8 cellular contexts compared by ENCODE assay signal in genomic region chr1:41673355-41673754, GRCh38.
DNase-seq lines count a peak whose midpoint lies in the region; ATAC-seq lines count a peak whose summit lies in the region.

No MANE protein-coding gene starts in this region.

- peaks cover 74% of the 10 kb centered on the region for H3K4me1 ChIP-seq in CD4-positive, CD25-positive, alpha-beta regulatory T cell (ENCODE audit: control insufficient read depth, insufficient read depth, low read length, poor library complexity, severe bottlenecking)
- peaks cover 62% of the 10 kb centered on the region for H3K4me1 ChIP-seq in SJCRH30
- H3K4me1 ChIP-seq in effector memory CD4-positive, alpha-beta T cell (ENCODE audit: control insufficient read depth, insufficient read depth, low read length, poor library complexity, severe bottlenecking) = peaks cover 52% of the 10 kb centered on the region

- no peaks in the 10 kb centered on the region for H3K9me3 Mint-ChIP-seq in CD4-positive, CD25-positive, alpha-beta regulatory T cell

- peak overlapping the region; percentile 77 for H3K4me3 ChIP-seq in CD4-positive, CD25-positive, alpha-beta regulatory T cell (ENCODE audit: low read depth, low read length)
- H3K4me3 ChIP-seq in SJCRH30 = no peak overlapping the region
- peak overlapping the region; percentile 13 for H3K4me3 ChIP-seq in effector memory CD4-positive, alpha-beta T cell (ENCODE audit: insufficient read depth, low read depth, low read length, poor library complexity, severe bottlenecking)

- peaks cover 24 to 90% (median 65%) of the 10 kb centered on the region in 4 donors for H3K4me1 Mint-ChIP-seq in CD4-positive, CD25-positive, alpha-beta regulatory T cell

- peak overlapping the region; percentile 71 for H3K27ac ChIP-seq in CD4-positive, CD25-positive, alpha-beta regulatory T cell (ENCODE audit: insufficient read depth, low read length, poor library complexity, severe bottlenecking)
- H3K27ac ChIP-seq in SJCRH30 = peak overlapping the region; percentile 86
- H3K27ac ChIP-seq in effector memory CD4-positive, alpha-beta T cell (ENCODE audit: insufficient read depth, low read length, poor library complexity, severe bottlenecking) = peak overlapping the region; percentile 54

- H3K9me3 ChIP-seq in CD4-positive, CD25-positive, alpha-beta regulatory T cell (ENCODE audit: control insufficient read depth in 2 of 2, low read length in 2 of 2) = no peaks in the 10 kb centered on the region
- no peaks in the 10 kb centered on the region for H3K9me3 ChIP-seq in SJCRH30 (replicated peaks)
- H3K9me3 ChIP-seq in effector memory CD4-positive, alpha-beta T cell (ENCODE audit: control insufficient read depth, low read length) = no peaks in the 10 kb centered on the region

- peak overlapping the region; percentile 4 to 84 (median 56) for H3K4me3 Mint-ChIP-seq in CD4-positive, CD25-positive, alpha-beta regulatory T cell

- DNase-seq in CD4-positive, CD25-positive, alpha-beta regulatory T cell = peak in 2 of 3 donors; percentile 56 to 87
- peak in 1 of 2 experiments; percentile 47 for DNase-seq in SJCRH30
- peak in 1 of 3 donors; percentile 29 for DNase-seq in effector memory CD4-positive, alpha-beta T cell
- no peak for DNase-seq in NCI-H128 (lab: John Stamatoyannopoulos, UW; ENCODE audit: unreplicated experiment)
- DNase-seq in NCI-H1092 (lab: John Stamatoyannopoulos, UW) = no peak

- H3K36me3 ChIP-seq in CD4-positive, CD25-positive, alpha-beta regulatory T cell (ENCODE audit: control insufficient read depth, insufficient read depth, low read length) = no peaks in the 10 kb centered on the region
- H3K36me3 ChIP-seq in SJCRH30 = no peaks in the 10 kb centered on the region
- no peaks in the 10 kb centered on the region for H3K36me3 ChIP-seq in effector memory CD4-positive, alpha-beta T cell (ENCODE audit: control insufficient read depth, insufficient read depth, low read length)

- H3K27me3 ChIP-seq in CD4-positive, CD25-positive, alpha-beta regulatory T cell (ENCODE audit: control insufficient read depth, insufficient read depth, low read length) = no peaks in the 10 kb centered on the region
- H3K27me3 ChIP-seq in SJCRH30 = no peaks in the 10 kb centered on the region
- no peaks in the 10 kb centered on the region for H3K27me3 ChIP-seq in effector memory CD4-positive, alpha-beta T cell (replicated peaks; ENCODE audit: control insufficient read depth, insufficient read depth, low read length, poor library complexity, severe bottlenecking)

- H3K27me3 Mint-ChIP-seq in CD4-positive, CD25-positive, alpha-beta regulatory T cell = no peaks in the 10 kb centered on the region

- H3K36me3 Mint-ChIP-seq in CD4-positive, CD25-positive, alpha-beta regulatory T cell = no peaks in the 10 kb centered on the region

- peak overlapping the region; percentile 82 to 90 (median 85) for H3K27ac Mint-ChIP-seq in CD4-positive, CD25-positive, alpha-beta regulatory T cell

- peak; percentile 81 for ATAC-seq in CD4-positive, CD25-positive, alpha-beta regulatory T cell (ENCODE audit: low read depth in 2 of 2)
- peak; percentile 78 for ATAC-seq in GM21529 (IDR thresholded peaks at IDR 0.05; ENCODE audit: unreplicated experiment)
- no peak for ATAC-seq in HG02970 (IDR thresholded peaks at IDR 0.05; ENCODE audit: low FRiP score, unreplicated experiment)
- ATAC-seq in HG03521 (IDR thresholded peaks at IDR 0.05; ENCODE audit: unreplicated experiment) = no peak

Comparison
In these comparisons a context has a peak if more than half of its experiments do, and no peak if none do; other contexts are left out.
1. ATAC-seq: peak in CD4-positive, CD25-positive, alpha-beta regulatory T cell (2 of 2) and GM21529 (single experiment); none in HG02970 (single experiment) and HG03521 (single experiment).
2. DNase-seq: peak in CD4-positive, CD25-positive, alpha-beta regulatory T cell (2 of 3); none in NCI-H128 (single experiment) and NCI-H1092 (single experiment).
3. Peak in every context shown above with its lines, with median percentiles within 50 percentile points of each other: H3K27ac ChIP-seq.